8 cellular contexts compared by ENCODE assay signal in genomic region chr19:12778905-12779161, GRCh38. TPM values are rescaled to one million over a fixed set of nuclear protein-coding genes. Genes with fewer than 3 reads are reported as not detected.
A peak's percentile ranks its signal among the peaks of the same experiment; 100 is the strongest.
DNase-seq lines count a peak whose midpoint lies in the region; ATAC-seq, FAIRE-seq and TF ChIP-seq lines count a peak whose summit lies in the region.

No MANE protein-coding gene starts in this region.

- FAIRE-seq in HepG2 (lab: Jason Lieb, UNC) = no peak

- H3K36me3 ChIP-seq in ascending aorta (no peaks in the 10 kb centered on the region), HepG2 (replicated peaks in 1 of 2; ENCODE audit: control insufficient read depth in 1 of 2, insufficient read depth in 2 of 2, low read length in 2 of 2) (no peaks in the 10 kb centered on the region), thyroid gland (no peaks in the 10 kb centered on the region)

- WGBS in HepG2 (ENCODE audit: low lambda C conversion rate) = 10% methylated on average over 4 of the region's 6 CpGs
- WGBS in thyroid gland, 2 donors = 51 to 60% methylated on average over 6 of the region's 6 CpGs

- in situ Hi-C loops in HepG2 (cut with HindIII; ENCODE audit: extremely low pct_ligation_motif_present, low pct_unique_long_range_greater_than_20kb) = no loop called here

- peak overlapping the region; percentile 68 to 70 for H3K4me3 ChIP-seq in ascending aorta
- H3K4me3 ChIP-seq in HepG2 (replicated peaks in 1 of 3; ENCODE audit: insufficient read depth in 1 of 3, low read depth in 2 of 3, low read length in 3 of 3) = peak overlapping the region; percentile 76 to 80 (median 79); a peak in 5 of 6 replicates
- peak overlapping the region in 1 of 3 donors; percentile 69 for H3K4me3 ChIP-seq in thyroid gland (replicated peaks in 1 of 3)

- H3K9ac ChIP-seq in HepG2 (ENCODE audit: insufficient read depth, low read depth, low read length) = peak overlapping the region; percentile 53

- peak overlapping the region; percentile 97 for H3K27ac Mint-ChIP-seq in activated CD8-positive, alpha-beta memory T cell treated with anti-CD3 and anti-CD28 coated beads, Interleukin-2, amount 10 ng/mL, durations not matched to agents 7 days and 5 days

- H3K9me3 Mint-ChIP-seq in activated CD8-positive, alpha-beta memory T cell treated with anti-CD3 and anti-CD28 coated beads, Interleukin-2, amount 10 ng/mL, durations not matched to agents 7 days and 5 days (ENCODE audit: low read depth) = no peaks in the 10 kb centered on the region

- H3K27me3 ChIP-seq in ascending aorta (no peaks in the 10 kb centered on the region), HepG2 (ENCODE audit: control insufficient read depth in 1 of 2, insufficient read depth in 2 of 2, low read length in 2 of 2) (no peaks in the 10 kb centered on the region; a peak in 1 of 5 replicates), thyroid gland (no peaks in the 10 kb centered on the region)

- H3K36me3 Mint-ChIP-seq in activated CD8-positive, alpha-beta memory T cell treated with anti-CD3 and anti-CD28 coated beads, Interleukin-2, amount 10 ng/mL, durations not matched to agents 7 days and 5 days = no peaks in the 10 kb centered on the region

- no peak for TF ChIP-seq CTCF in ascending aorta (IDR thresholded peaks at IDR 0.05)
- no peak for TF ChIP-seq CTCF in HepG2 (CRISPR knock-in tag; IDR thresholded peaks at IDR 0.05)
- no peak for TF ChIP-seq CTCF in thyroid gland (IDR thresholded peaks at IDR 0.05)

- peak overlapping the region; percentile 91 for H3K4me2 ChIP-seq in HepG2 (ENCODE audit: low read depth, low read length)

- no peak for ATAC-seq in activated CD8-positive, alpha-beta memory T cell treated with anti-CD3 and anti-CD28 coated beads, Interleukin-2, amount 10 ng/mL, durations not matched to agents 7 days and 5 days
- ATAC-seq in HepG2 = no peak
- ATAC-seq in GM18861 (IDR thresholded peaks at IDR 0.05; ENCODE audit: unreplicated experiment) = no peak

- CTCF ChIA-PET in activated CD8-positive, alpha-beta memory T cell treated with anti-CD3 and anti-CD28 coated beads, Interleukin-2, amount 10 ng/mL, durations not matched to agents 7 days and 5 days (lab: Charles Lee) = interaction anchor here (0.6 to 30.0 kb wide), 9 partner anchors 9 to 69 kb away, joined by 4 to 1017 read pairs (median 8); partner anchors contain the start of genes JUNB, PRDX2, RNASEH2A and THSD8
- CTCF ChIA-PET in HepG2 (lab: Yijun Ruan, JAX; ENCODE audit: low intra/inter-chr PET ratio, low total read pairs) = interaction anchor here (1.2 to 3.9 kb wide), 2 partner anchors 10 to 17 kb away, joined by 4 to 54 read pairs; no protein-coding TSS in a partner anchor

- BruUV-seq in HepG2 (replicated peaks; lab: Mats Ljungman, UMichigan) = TSS peak; percentile 74

- no peaks in the 10 kb centered on the region for H3K9me3 ChIP-seq in ascending aorta
- H3K9me3 ChIP-seq in HepG2 (ENCODE audit: low read length) = no peaks in the 10 kb centered on the region
- H3K9me3 ChIP-seq in thyroid gland = no peaks in the 10 kb centered on the region

- no peak overlapping the region for H2AFZ ChIP-seq in HepG2 (ENCODE audit: low read length)

- no peak for TF ChIP-seq RAD21 in HepG2 (CRISPR knock-in tag; IDR thresholded peaks at IDR 0.05)

- no peak for TF ChIP-seq POLR2A in HepG2 (IDR thresholded peaks at IDR 0.05; ENCODE audit: insufficient read depth in 1 of 2, low read depth in 2 of 2, low read length in 2 of 2)
- no peak for TF ChIP-seq POLR2A in thyroid gland (IDR thresholded peaks at IDR 0.05)

- H4K20me1 ChIP-seq in HepG2 (ENCODE audit: insufficient read depth, low read length) = no peaks in the 10 kb centered on the region

- H3K27me3 Mint-ChIP-seq in activated CD8-positive, alpha-beta memory T cell treated with anti-CD3 and anti-CD28 coated beads, Interleukin-2, amount 10 ng/mL, durations not matched to agents 7 days and 5 days = no peaks in the 10 kb centered on the region

- TF ChIP-seq EP300 in HepG2 (IDR thresholded peaks at IDR 0.05; ENCODE audit: low read depth in 2 of 2, low read length in 2 of 2) (no peak), HepG2 (CRISPR knock-in tag; IDR thresholded peaks at IDR 0.05; ENCODE audit: borderline replicate concordance) (no peak)

- H3K79me2 ChIP-seq in HepG2 (ENCODE audit: insufficient read depth, low read length) = no peaks in the 10 kb centered on the region

- H3K27ac ChIP-seq in ascending aorta = peak overlapping the region; percentile 93 to 96
- H3K27ac ChIP-seq in HepG2 (ENCODE audit: extremely low read length, insufficient read depth, low read length) = no peak overlapping the region
- peak overlapping the region; percentile 92 to 98 (median 98) for H3K27ac ChIP-seq in thyroid gland

- H3K4me1 ChIP-seq in ascending aorta = peaks cover 30 to 51% of the 10 kb centered on the region in 2 donors
- peaks cover 56% of the 10 kb centered on the region for H3K4me1 ChIP-seq in HepG2 (ENCODE audit: insufficient read depth, low read length)
- peaks cover 34 to 47% of the 10 kb centered on the region in 2 donors for H3K4me1 ChIP-seq in thyroid gland

- H3K4me1 Mint-ChIP-seq in activated CD8-positive, alpha-beta memory T cell treated with anti-CD3 and anti-CD28 coated beads, Interleukin-2, amount 10 ng/mL, durations not matched to agents 7 days and 5 days = peaks cover 38% of the 10 kb centered on the region

- DNase-seq in activated CD8-positive, alpha-beta memory T cell treated with anti-CD3 and anti-CD28 coated beads, Interleukin-2, amount 10 ng/mL, durations not matched to agents 7 days and 5 days = no peak
- no peak for DNase-seq in activated CD8-positive, alpha-beta memory T cell treated with anti-CD3 and anti-CD28 coated beads for 24 hours
- DNase-seq in ascending aorta (ENCODE audit: low spot score in 2 of 2) = no peak
- no peak for DNase-seq in HepG2 (ENCODE audit: low spot score)
- no peak for DNase-seq in thyroid gland
- no peak for DNase-seq in SW480 (ENCODE audit: low spot score)
- no peak for DNase-seq in kidney tubule cell (ENCODE audit: low spot score)

- POLR2A ChIA-PET in HepG2 (lab: Yijun Ruan, JAX) = interaction anchor here (0.6 to 6.4 kb wide), 11 partner anchors 8 to 57 kb away, joined by 3 to 124 read pairs (median 5); partner anchors contain the start of genes JUNB, PRDX2 and THSD8

- intact Hi-C loops in ascending aorta (cut with DNase I) = loop anchor here (1.0 to 5.0 kb wide), 3 partner anchors 12 to 1588 kb away; partner anchors contain the start of genes IER2, JUNB and STX10
- intact Hi-C loops in HepG2 (cut with micrococcal nuclease; ENCODE audit: unreplicated experiment) = loop anchor here (1.0 kb wide), 1 partner anchor 17 kb away; no protein-coding TSS in a partner anchor
- intact Hi-C loops in thyroid gland (cut with DNase I) = no loop called here

- peak overlapping the region; percentile 76 for H3K4me3 Mint-ChIP-seq in activated CD8-positive, alpha-beta memory T cell treated with anti-CD3 and anti-CD28 coated beads, Interleukin-2, amount 10 ng/mL, durations not matched to agents 7 days and 5 days

RNA-seq across cellular contexts. Expression of gene HOOK2, which starts 3.5 kb away (rescaled TPM):
- 10 to 100 TPM; 16.6 to 18.2 TPM for total RNA-seq in activated CD8-positive, alpha-beta memory T cell treated with anti-CD3 and anti-CD28 coated beads, Interleukin-2, amount 10 ng/mL, durations not matched to agents 7 days and 5 days
- total RNA-seq in ascending aorta = 58.5 TPM
- 7.3 and 12.9 TPM in 2 replicates for total RNA-seq in HepG2 (2016; rRNA removed; fragmentation: Illumina TruSeq; extraction: Trizol)
- 3.3 and 3.6 TPM in 2 replicates for total RNA-seq in HepG2 (2016; cell fraction: cytosol; rRNA removed; fragmentation: Illumina TruSeq; extraction: Trizol; ENCODE audit: low read depth)
- total RNA-seq in HepG2 (2016; cell fraction: insoluble cytoplasmic fraction; rRNA removed; fragmentation: Illumina TruSeq; extraction: Trizol) = 6.4 and 13.9 TPM in 2 replicates
- total RNA-seq in HepG2 (2016; cell fraction: membrane; rRNA removed; fragmentation: Illumina TruSeq; extraction: Trizol) = 2.8 and 3.5 TPM in 2 replicates
- total RNA-seq in HepG2 (2016; cell fraction: nucleus; rRNA removed; fragmentation: Illumina TruSeq; extraction: Trizol) = 11.6 and 14.2 TPM in 2 replicates
- 9.2 and 11.1 TPM in 2 replicates for polyA plus RNA-seq in HepG2 (2011; rRNA removed)
- polyA plus RNA-seq in HepG2 (2011; cell fraction: cytosol; rRNA removed) = 4.3 and 4.7 TPM in 2 replicates
- polyA plus RNA-seq in HepG2 (2011; cell fraction: nucleus; rRNA removed) = 77.7 and 77.9 TPM in 2 replicates
- 15.8 and 16.0 TPM in 2 replicates for polyA plus RNA-seq in HepG2 (2012)
- 0.83 and 0.93 TPM in 2 replicates for polyA plus RNA-seq in HepG2 (2016; cell fraction: cytosol; fragmentation: Illumina TruSeq; extraction: Trizol; ENCODE audit: low read depth)
- polyA plus RNA-seq in HepG2 (2016; cell fraction: insoluble cytoplasmic fraction; fragmentation: Illumina TruSeq; extraction: Trizol; ENCODE audit: low read depth) = 5.4 and 6.8 TPM in 2 replicates
- polyA plus RNA-seq in HepG2 (2016; cell fraction: membrane; fragmentation: Illumina TruSeq; extraction: Trizol; ENCODE audit: low read depth) = 1.6 and 1.7 TPM in 2 replicates
- 55.0 and 69.3 TPM in 2 replicates for polyA plus RNA-seq in HepG2 (2016; cell fraction: nucleus; fragmentation: Illumina TruSeq; extraction: Trizol; ENCODE audit: insufficient read depth, low read depth)
- polyA minus RNA-seq in HepG2 (2011; rRNA and poly(A)+ RNA removed; ENCODE audit: low replicate concordance) = 6.5 and 15.0 TPM in 2 replicates
- 3.4 and 5.3 TPM in 2 replicates for polyA minus RNA-seq in HepG2 (2011; cell fraction: cytosol; rRNA and poly(A)+ RNA removed)
- 13.1 and 15.0 TPM in 2 replicates for polyA minus RNA-seq in HepG2 (2011; cell fraction: nucleus; rRNA and poly(A)+ RNA removed)
- 100 to 1,000 TPM; 128 to 145 (median 136) TPM for total RNA-seq in thyroid gland

RNA-seq across cellular contexts. Expression of gene JUNB, which starts 12.5 kb away (rescaled TPM):
- 100 to 1,000 TPM; 142 to 191 TPM for total RNA-seq in activated CD8-positive, alpha-beta memory T cell treated with anti-CD3 and anti-CD28 coated beads, Interleukin-2, amount 10 ng/mL, durations not matched to agents 7 days and 5 days
- 3,581 TPM for total RNA-seq in ascending aorta
- 4.9 and 7.7 TPM in 2 replicates for total RNA-seq in HepG2 (2016; rRNA removed; fragmentation: Illumina TruSeq; extraction: Trizol)
- total RNA-seq in HepG2 (2016; cell fraction: cytosol; rRNA removed; fragmentation: Illumina TruSeq; extraction: Trizol; ENCODE audit: low read depth) = 3.3 and 3.8 TPM in 2 replicates
- total RNA-seq in HepG2 (2016; cell fraction: insoluble cytoplasmic fraction; rRNA removed; fragmentation: Illumina TruSeq; extraction: Trizol) = 3.8 and 7.5 TPM in 2 replicates
- total RNA-seq in HepG2 (2016; cell fraction: membrane; rRNA removed; fragmentation: Illumina TruSeq; extraction: Trizol) = 6.6 TPM in 2 replicates
- total RNA-seq in HepG2 (2016; cell fraction: nucleus; rRNA removed; fragmentation: Illumina TruSeq; extraction: Trizol) = 7.2 and 8.6 TPM in 2 replicates
- 8.2 and 15.9 TPM in 2 replicates for polyA plus RNA-seq in HepG2 (2011; rRNA removed)
- 10.9 and 15.9 TPM in 2 replicates for polyA plus RNA-seq in HepG2 (2011; cell fraction: cytosol; rRNA removed)
- polyA plus RNA-seq in HepG2 (2011; cell fraction: nucleus; rRNA removed) = 19.5 and 30.3 TPM in 2 replicates
- polyA plus RNA-seq in HepG2 (2012) = 2.5 and 5.8 TPM in 2 replicates
- polyA plus RNA-seq in HepG2 (2016; cell fraction: cytosol; fragmentation: Illumina TruSeq; extraction: Trizol; ENCODE audit: low read depth) = 2.6 and 2.8 TPM in 2 replicates
- 5.6 and 7.1 TPM in 2 replicates for polyA plus RNA-seq in HepG2 (2016; cell fraction: insoluble cytoplasmic fraction; fragmentation: Illumina TruSeq; extraction: Trizol; ENCODE audit: low read depth)
- polyA plus RNA-seq in HepG2 (2016; cell fraction: membrane; fragmentation: Illumina TruSeq; extraction: Trizol; ENCODE audit: low read depth) = 3.6 and 3.7 TPM in 2 replicates
- 15.5 and 16.4 TPM in 2 replicates for polyA plus RNA-seq in HepG2 (2016; cell fraction: nucleus; fragmentation: Illumina TruSeq; extraction: Trizol; ENCODE audit: insufficient read depth, low read depth)
- 17.5 and 34.8 TPM in 2 replicates for polyA minus RNA-seq in HepG2 (2011; rRNA and poly(A)+ RNA removed; ENCODE audit: low replicate concordance)
- 14.3 and 14.8 TPM in 2 replicates for polyA minus RNA-seq in HepG2 (2011; cell fraction: cytosol; rRNA and poly(A)+ RNA removed)
- polyA minus RNA-seq in HepG2 (2011; cell fraction: nucleus; rRNA and poly(A)+ RNA removed) = 7.0 and 8.7 TPM in 2 replicates
- total RNA-seq in thyroid gland = 100 to 1,000 TPM; 111 to 393 (median 220) TPM

RNA-seq across cellular contexts. Expression of gene PRDX2, which starts 22.8 kb away (rescaled TPM):
- total RNA-seq in activated CD8-positive, alpha-beta memory T cell treated with anti-CD3 and anti-CD28 coated beads, Interleukin-2, amount 10 ng/mL, durations not matched to agents 7 days and 5 days = 100 to 1,000 TPM; 168 to 218 TPM
- total RNA-seq in ascending aorta (259 TPM), HepG2 (2016; rRNA removed; fragmentation: Illumina TruSeq; extraction: Trizol) (381 and 425 TPM in 2 replicates), thyroid gland (100 to 1,000 TPM; 166 to 496 (median 328) TPM)
- 76.3 and 78.7 TPM in 2 replicates for total RNA-seq in HepG2 (2016; cell fraction: cytosol; rRNA removed; fragmentation: Illumina TruSeq; extraction: Trizol; ENCODE audit: low read depth)
- 372 and 392 TPM in 2 replicates for total RNA-seq in HepG2 (2016; cell fraction: insoluble cytoplasmic fraction; rRNA removed; fragmentation: Illumina TruSeq; extraction: Trizol)
- total RNA-seq in HepG2 (2016; cell fraction: membrane; rRNA removed; fragmentation: Illumina TruSeq; extraction: Trizol) = 80.0 and 92.1 TPM in 2 replicates
- 155 and 156 TPM in 2 replicates for total RNA-seq in HepG2 (2016; cell fraction: nucleus; rRNA removed; fragmentation: Illumina TruSeq; extraction: Trizol)
- 218 and 238 TPM in 2 replicates for polyA plus RNA-seq in HepG2 (2011; rRNA removed)
- polyA plus RNA-seq in HepG2 (2011; cell fraction: cytosol; rRNA removed) = 353 and 456 TPM in 2 replicates
- polyA plus RNA-seq in HepG2 (2011; cell fraction: nucleus; rRNA removed) = 218 and 223 TPM in 2 replicates
- polyA plus RNA-seq in HepG2 (2012) = 295 and 301 TPM in 2 replicates
- polyA plus RNA-seq in HepG2 (2016; cell fraction: cytosol; fragmentation: Illumina TruSeq; extraction: Trizol; ENCODE audit: low read depth) = 101 and 108 TPM in 2 replicates
- polyA plus RNA-seq in HepG2 (2016; cell fraction: insoluble cytoplasmic fraction; fragmentation: Illumina TruSeq; extraction: Trizol; ENCODE audit: low read depth) = 447 and 526 TPM in 2 replicates
- 92.7 and 94.2 TPM in 2 replicates for polyA plus RNA-seq in HepG2 (2016; cell fraction: membrane; fragmentation: Illumina TruSeq; extraction: Trizol; ENCODE audit: low read depth)
- 277 and 282 TPM in 2 replicates for polyA plus RNA-seq in HepG2 (2016; cell fraction: nucleus; fragmentation: Illumina TruSeq; extraction: Trizol; ENCODE audit: insufficient read depth, low read depth)
- 319 and 512 TPM in 2 replicates for polyA minus RNA-seq in HepG2 (2011; rRNA and poly(A)+ RNA removed; ENCODE audit: low replicate concordance)
- polyA minus RNA-seq in HepG2 (2011; cell fraction: cytosol; rRNA and poly(A)+ RNA removed) = 147 and 189 TPM in 2 replicates
- 44.4 and 48.2 TPM in 2 replicates for polyA minus RNA-seq in HepG2 (2011; cell fraction: nucleus; rRNA and poly(A)+ RNA removed)

RNA-seq across cellular contexts. Expression of gene THSD8, which starts 23.0 kb away (rescaled TPM):
- 10 to 100 TPM; 27.9 to 29.8 TPM for total RNA-seq in activated CD8-positive, alpha-beta memory T cell treated with anti-CD3 and anti-CD28 coated beads, Interleukin-2, amount 10 ng/mL, durations not matched to agents 7 days and 5 days
- total RNA-seq in ascending aorta (not detected), HepG2 (2016; rRNA removed; fragmentation: Illumina TruSeq; extraction: Trizol) (14.9 and 23.5 TPM in 2 replicates), thyroid gland (under 1 TPM in 1 of 4 donors, not detected in 3; 0.67 TPM)
- total RNA-seq in HepG2 (2016; cell fraction: cytosol; rRNA removed; fragmentation: Illumina TruSeq; extraction: Trizol; ENCODE audit: low read depth) = not detected in 2 replicates
- total RNA-seq in HepG2 (2016; cell fraction: insoluble cytoplasmic fraction; rRNA removed; fragmentation: Illumina TruSeq; extraction: Trizol) = 11.9 and 20.6 TPM in 2 replicates
- total RNA-seq in HepG2 (2016; cell fraction: membrane; rRNA removed; fragmentation: Illumina TruSeq; extraction: Trizol) = 2.6 and 4.1 TPM in 2 replicates
- 1.9 and 3.1 TPM in 2 replicates for total RNA-seq in HepG2 (2016; cell fraction: nucleus; rRNA removed; fragmentation: Illumina TruSeq; extraction: Trizol)
- polyA plus RNA-seq in HepG2 (2011; rRNA removed) = 4.8 and 5.2 TPM in 2 replicates
- 1.3 TPM in 1 of 2 replicates, not detected in the other for polyA plus RNA-seq in HepG2 (2011; cell fraction: cytosol; rRNA removed)
- polyA plus RNA-seq in HepG2 (2011; cell fraction: nucleus; rRNA removed) = not detected in 2 replicates
- 2.7 and 6.2 TPM in 2 replicates for polyA plus RNA-seq in HepG2 (2012)
- 2.4 and 2.9 TPM in 2 replicates for polyA plus RNA-seq in HepG2 (2016; cell fraction: cytosol; fragmentation: Illumina TruSeq; extraction: Trizol; ENCODE audit: low read depth)
- 29.9 and 31.8 TPM in 2 replicates for polyA plus RNA-seq in HepG2 (2016; cell fraction: insoluble cytoplasmic fraction; fragmentation: Illumina TruSeq; extraction: Trizol; ENCODE audit: low read depth)
- polyA plus RNA-seq in HepG2 (2016; cell fraction: membrane; fragmentation: Illumina TruSeq; extraction: Trizol; ENCODE audit: low read depth) = 4.8 and 5.8 TPM in 2 replicates
- 4.4 and 8.0 TPM in 2 replicates for polyA plus RNA-seq in HepG2 (2016; cell fraction: nucleus; fragmentation: Illumina TruSeq; extraction: Trizol; ENCODE audit: insufficient read depth, low read depth)
- polyA minus RNA-seq in HepG2 (2011; rRNA and poly(A)+ RNA removed; ENCODE audit: low replicate concordance) = 1.1 and 55.0 TPM in 2 replicates
- not detected in 2 replicates for polyA minus RNA-seq in HepG2 (2011; cell fraction: cytosol; rRNA and poly(A)+ RNA removed)
- polyA minus RNA-seq in HepG2 (2011; cell fraction: nucleus; rRNA and poly(A)+ RNA removed) = not detected in 2 replicates

RNA-seq across cellular contexts. Expression of gene BEST2, which starts 27.2 kb away (rescaled TPM):
- not detected for total RNA-seq in activated CD8-positive, alpha-beta memory T cell treated with anti-CD3 and anti-CD28 coated beads, Interleukin-2, amount 10 ng/mL, durations not matched to agents 7 days and 5 days
- not detected for total RNA-seq in ascending aorta
- total RNA-seq in HepG2 (2016; rRNA removed; fragmentation: Illumina TruSeq; extraction: Trizol) = not detected in 2 replicates
- 0.10 TPM in 1 of 2 replicates, not detected in the other for total RNA-seq in HepG2 (2016; cell fraction: cytosol; rRNA removed; fragmentation: Illumina TruSeq; extraction: Trizol; ENCODE audit: low read depth)
- not detected in 2 replicates for total RNA-seq in HepG2 (2016; cell fraction: insoluble cytoplasmic fraction; rRNA removed; fragmentation: Illumina TruSeq; extraction: Trizol)
- not detected in 2 replicates for total RNA-seq in HepG2 (2016; cell fraction: membrane; rRNA removed; fragmentation: Illumina TruSeq; extraction: Trizol)
- total RNA-seq in HepG2 (2016; cell fraction: nucleus; rRNA removed; fragmentation: Illumina TruSeq; extraction: Trizol) = not detected in 2 replicates
- not detected in 2 replicates for polyA plus RNA-seq in HepG2 (2011; rRNA removed)
- polyA plus RNA-seq in HepG2 (2011; cell fraction: cytosol; rRNA removed) = not detected in 2 replicates
- 0.08 TPM in 1 of 2 replicates, not detected in the other for polyA plus RNA-seq in HepG2 (2011; cell fraction: nucleus; rRNA removed)
- polyA plus RNA-seq in HepG2 (2012) = not detected in 2 replicates
- polyA plus RNA-seq in HepG2 (2016; cell fraction: cytosol; fragmentation: Illumina TruSeq; extraction: Trizol; ENCODE audit: low read depth) = not detected in 2 replicates
- polyA plus RNA-seq in HepG2 (2016; cell fraction: insoluble cytoplasmic fraction; fragmentation: Illumina TruSeq; extraction: Trizol; ENCODE audit: low read depth) = not detected in 2 replicates
- not detected in 2 replicates for polyA plus RNA-seq in HepG2 (2016; cell fraction: membrane; fragmentation: Illumina TruSeq; extraction: Trizol; ENCODE audit: low read depth)
- not detected in 2 replicates for polyA plus RNA-seq in HepG2 (2016; cell fraction: nucleus; fragmentation: Illumina TruSeq; extraction: Trizol; ENCODE audit: insufficient read depth, low read depth)
- not detected in 2 replicates for polyA minus RNA-seq in HepG2 (2011; rRNA and poly(A)+ RNA removed; ENCODE audit: low replicate concordance)
- polyA minus RNA-seq in HepG2 (2011; cell fraction: cytosol; rRNA and poly(A)+ RNA removed) = not detected in 2 replicates
- polyA minus RNA-seq in HepG2 (2011; cell fraction: nucleus; rRNA and poly(A)+ RNA removed) = not detected in 2 replicates
- not detected for total RNA-seq in thyroid gland

Comparison
In these comparisons a context has a peak if more than half of its experiments do, and no peak if none do; other contexts are left out.
1. RNA of gene JUNB, which starts 12.5 kb away (total RNA-seq): 3,581 TPM in ascending aorta (single experiment), 111 to 393 TPM in thyroid gland and 142 to 191 TPM in activated CD8-positive, alpha-beta memory T cell treated with anti-CD3 and anti-CD28 coated beads, Interleukin-2, amount 10 ng/mL, durations not matched to agents 7 days and 5 days; 3.3 to 8.6 TPM in HepG2; every median in the first group is over 10 times any median in the second.